In genomic region chr4:25654971-25655963, GRCh38 we compare ENCODE assay signal across 10 cellular contexts. TPM values are rescaled to one million over a fixed set of nuclear protein-coding genes. Genes with fewer than 3 reads are reported as not detected.
DNase-seq lines count a peak whose midpoint lies in the region; ATAC-seq and TF ChIP-seq lines count a peak whose summit lies in the region.
"Had no signal": no experiment of that assay in that cellular context is flagged by ENCODE, and none has a peak within 500 bp of the region (broad histone marks: within the 10 kb centered on the region; RNA-seq: fewer than 3 reads in every experiment).

Gene SLC34A2 (plus strand): TSS chr4:25655851. CDS start chr4:25662501, 6,650 bp downstream.

- DNase-seq in CD14-positive monocyte (ENCODE audit: low spot score), result peak; percentile 16
- DNase-seq in HuH-7.5 (ENCODE audit: low spot score), result peak; percentile 87
- peak; percentile 94 for DNase-seq in endodermal cell
- no peak for DNase-seq in ascending aorta (ENCODE audit: low spot score in 2 of 2)
- DNase-seq in NCI-H82 treated with DMSO at 0.1 percent for 48 hours (lab: John Stamatoyannopoulos, UW; ENCODE audit: unreplicated experiment), result no peak
- DNase-seq in gastrocnemius medialis, result no peak
- DNase-seq: NCI-H446 treated with DMSO at 0.1 percent for 48 hours had no signal

- H3K4me3 Mint-ChIP-seq in CD14-positive monocyte (peak within 1 kb of the TSS in 1 of 2 donors; percentile 67), endodermal cell (peak within 1 kb of the TSS; percentile 53), nephron (peak within 1 kb of the TSS; percentile 53 to 73 (median 63))

- ATAC-seq in HG03439 (IDR thresholded peaks at IDR 0.05; ENCODE audit: unreplicated experiment) (no peak), gastrocnemius medialis (no peak)

- H3K27me3 ChIP-seq in endodermal cell (ENCODE audit: control insufficient read depth, insufficient read depth, low read length, poor library complexity, severe bottlenecking) (no peaks in the 10 kb centered on the region), ascending aorta (no peaks in the 10 kb centered on the region), gastrocnemius medialis (peaks cover 14 to 25% (median 14%) of the 10 kb centered on the region in 3 donors)

- H3K4me1 Mint-ChIP-seq in CD14-positive monocyte (no peaks in the 10 kb centered on the region), endodermal cell (peaks cover 35% of the 10 kb centered on the region), nephron (peaks cover 16% of the 10 kb centered on the region)

- TF ChIP-seq POLR2A in gastrocnemius medialis (IDR thresholded peaks at IDR 0.05), result no peak

- intact Hi-C loops in CD14-positive monocyte (cut with micrococcal nuclease), result no loop called here
- intact Hi-C loops in ascending aorta (cut with DNase I), result no loop called here
- intact Hi-C loops in gastrocnemius medialis (cut with DNase I; ENCODE audit: low total_unique reads), result no loop called here

- H3K36me3 Mint-ChIP-seq in CD14-positive monocyte (no peaks in the 10 kb centered on the region), endodermal cell (ENCODE audit: low read depth) (no peaks in the 10 kb centered on the region), nephron (ENCODE audit: low read depth) (no peaks in the 10 kb centered on the region)
- H3K36me3 Mint-ChIP-seq: activated naive CD4-positive, alpha-beta T cell treated with anti-CD3 and anti-CD28 coated beads, Interleukin-2, amount 50 U/mL, for 72 hours had no signal

- H3K27ac ChIP-seq in endodermal cell (ENCODE audit: low read depth, low read length), result no peak within 1 kb of the TSS
- no peak within 1 kb of the TSS for H3K27ac ChIP-seq in ascending aorta
- no peak within 1 kb of the TSS for H3K27ac ChIP-seq in gastrocnemius medialis

- no peaks in the 10 kb centered on the region for H3K9me3 ChIP-seq in endodermal cell (ENCODE audit: control insufficient read depth, low read length)
- H3K9me3 ChIP-seq in ascending aorta, result no peaks in the 10 kb centered on the region
- no peaks in the 10 kb centered on the region for H3K9me3 ChIP-seq in gastrocnemius medialis

- no peak within 1 kb of the TSS for H3K27ac Mint-ChIP-seq in CD14-positive monocyte
- H3K27ac Mint-ChIP-seq in endodermal cell, result peak within 1 kb of the TSS; percentile 62
- H3K27ac Mint-ChIP-seq in nephron, result peak within 1 kb of the TSS in 1 of 3 experiments; percentile 52
- H3K27ac Mint-ChIP-seq: activated naive CD4-positive, alpha-beta T cell treated with anti-CD3 and anti-CD28 coated beads, Interleukin-2, amount 50 U/mL, for 72 hours had no signal

- WGBS in endodermal cell (ENCODE audit: insufficient coverage in 1 of 2, insufficient read length in 1 of 2), 2 experiments, result 3 to 17% methylated on average over 22 to 71 of the region's 71 CpGs

- no peak for TF ChIP-seq CTCF in CD14-positive monocyte (IDR thresholded peaks at IDR 0.05)
- TF ChIP-seq CTCF in endodermal cell (conservative IDR thresholded peaks at IDR 0.05), result peak; percentile 51
- TF ChIP-seq CTCF in nephron (IDR thresholded peaks at IDR 0.05; ENCODE audit: unreplicated experiment in 3 of 3), result no peak
- no peak for TF ChIP-seq CTCF in ascending aorta (IDR thresholded peaks at IDR 0.05)
- no peak for TF ChIP-seq CTCF in gastrocnemius medialis (IDR thresholded peaks at IDR 0.05 in 4 of 5, conservative IDR thresholded peaks at IDR 0.05 in 1 of 5)

- H3K9me3 Mint-ChIP-seq in CD14-positive monocyte, result peaks cover 0 to 5% (median 0%) of the 10 kb centered on the region in 7 donors
- H3K9me3 Mint-ChIP-seq in endodermal cell, result no peaks in the 10 kb centered on the region
- H3K9me3 Mint-ChIP-seq in nephron, result no peaks in the 10 kb centered on the region
- H3K9me3 Mint-ChIP-seq: activated naive CD4-positive, alpha-beta T cell treated with anti-CD3 and anti-CD28 coated beads, Interleukin-2, amount 50 U/mL, for 72 hours had no signal

- peaks cover 25 to 48% (median 36%) of the 10 kb centered on the region in 3 donors for H3K27me3 Mint-ChIP-seq in CD14-positive monocyte (ENCODE audit: low read depth in 3 of 3)
- H3K27me3 Mint-ChIP-seq in endodermal cell (ENCODE audit: insufficient read depth), result peaks cover 50% of the 10 kb centered on the region
- H3K27me3 Mint-ChIP-seq in nephron (ENCODE audit: low read depth), result peaks cover 82% of the 10 kb centered on the region

- no peaks in the 10 kb centered on the region for H3K36me3 ChIP-seq in endodermal cell (ENCODE audit: control insufficient read depth, insufficient read depth, low read length)
- H3K36me3 ChIP-seq in ascending aorta, result no peaks in the 10 kb centered on the region
- H3K36me3 ChIP-seq in gastrocnemius medialis, result no peaks in the 10 kb centered on the region

- H3K4me1 ChIP-seq in endodermal cell (ENCODE audit: control insufficient read depth, insufficient read depth, low read length) (peaks cover 24% of the 10 kb centered on the region), ascending aorta (no peaks in the 10 kb centered on the region), gastrocnemius medialis (no peaks in the 10 kb centered on the region)

- H3K4me3 ChIP-seq in endodermal cell (ENCODE audit: low read length) (peak within 1 kb of the TSS; percentile 89), ascending aorta (no peak within 1 kb of the TSS), gastrocnemius medialis (no peak within 1 kb of the TSS)

- peak within 1 kb of the TSS; percentile 70 for H3K9ac ChIP-seq in endodermal cell (ENCODE audit: extremely low read depth, low read length, poor library complexity, severe bottlenecking)

- in situ Hi-C loops in gastrocnemius medialis (cut with MboI; ENCODE audit: low sequenced_read_pairs in 4 of 4), result no loop called here

RNA-seq across cellular contexts. Expression of gene SLC34A2, which starts in this region (rescaled TPM):
- not detected for polyA plus RNA-seq in CD14-positive monocyte
- total RNA-seq in endodermal cell (1 to 10 TPM; 4.2 to 6.4 TPM), ascending aorta (not detected), gastrocnemius medialis (not detected)
- 1.1 TPM for polyA plus RNA-seq in endodermal cell (2013, experiment 1 of 2)
- 1.7 TPM for polyA plus RNA-seq in endodermal cell (2013, experiment 2 of 2)
- total RNA-seq: activated naive CD4-positive, alpha-beta T cell treated with anti-CD3 and anti-CD28 coated beads, Interleukin-2, amount 50 U/mL, for 72 hours had no signal

Comparison
In these comparisons a context has a peak if more than half of its experiments do, and no peak if none do; other contexts are left out.
1. Peak in DNase-seq in CD14-positive monocyte; RNA of the gene not detected or under 1 TPM.
2. DNase-seq: peak in HuH-7.5 (single experiment) and endodermal cell (single experiment); none in ascending aorta (0 of 2), NCI-H82 treated with DMSO at 0.1 percent for 48 hours (single experiment) and gastrocnemius medialis (0 of 2).